11 cellular contexts compared by ENCODE assay signal in genomic region chr3:188830955-188831354, GRCh38.
DNase-seq lines count a peak whose midpoint lies in the region; ATAC-seq, FAIRE-seq and TF ChIP-seq lines count a peak whose summit lies in the region.
"Had no signal": no experiment of that assay in that cellular context is flagged by ENCODE, and none has a peak within 500 bp of the region (broad histone marks: within the 10 kb centered on the region; RNA-seq: fewer than 3 reads in every experiment).

No MANE protein-coding gene starts in this region.

- H3K9me3 ChIP-seq in astrocyte (ENCODE audit: insufficient read depth, low read depth, low read length), result no peaks in the 10 kb centered on the region

- H3K79me2 ChIP-seq in astrocyte (ENCODE audit: insufficient read depth, low read length), result peaks cover 5% of the 10 kb centered on the region

- POLR2A ChIA-PET in activated CD8-positive, alpha-beta T cell treated with anti-CD3 and anti-CD28 coated beads for 36 hours (lab: Charles Lee), result no interaction called here
- POLR2A ChIA-PET in activated CD8-positive, alpha-beta T cell treated with anti-CD3 and anti-CD28 coated beads, Interleukin-2, amount 10 ng/mL, durations not matched to agents 7 days and 5 days (lab: Charles Lee), result no interaction called here

- TF ChIP-seq CTCF in activated CD8-positive, alpha-beta T cell treated with anti-CD3 and anti-CD28 coated beads for 36 hours (IDR thresholded peaks at IDR 0.05), result no peak
- TF ChIP-seq CTCF in astrocyte (IDR thresholded peaks at IDR 0.05; ENCODE audit: insufficient read depth, low read depth, low read length), result peak; percentile 30
- peak; percentile 35 for TF ChIP-seq CTCF in neural crest cell (conservative IDR thresholded peaks at IDR 0.05)

- CTCF ChIA-PET in activated CD8-positive, alpha-beta T cell treated with anti-CD3 and anti-CD28 coated beads for 36 hours (lab: Charles Lee), result interaction anchor here (0.8 to 3.3 kb wide), 3 partner anchors 9 to 124 kb away, joined by 3 to 40 read pairs (median 3); no protein-coding TSS in a partner anchor
- CTCF ChIA-PET in activated CD8-positive, alpha-beta T cell treated with anti-CD3 and anti-CD28 coated beads, Interleukin-2, amount 10 ng/mL, durations not matched to agents 7 days and 5 days (lab: Charles Lee), result interaction anchor here (0.7 to 5.8 kb wide), 6 partner anchors 9 to 1092 kb away, joined by 3 to 46 read pairs (median 4); no protein-coding TSS in a partner anchor
- CTCF ChIA-PET in activated CD8-positive, alpha-beta memory T cell treated with anti-CD3 and anti-CD28 coated beads, Interleukin-2, amount 10 ng/mL, durations not matched to agents 7 days and 5 days (lab: Charles Lee), result interaction anchor here (1.0 to 1.3 kb wide), 3 partner anchors 11 to 123 kb away, joined by 3 read pairs; no protein-coding TSS in a partner anchor

- no peak overlapping the region for H3K4me3 ChIP-seq in astrocyte (ENCODE audit: insufficient read depth, low read depth, low read length)

- H3K36me3 Mint-ChIP-seq in activated CD8-positive, alpha-beta T cell treated with anti-CD3 and anti-CD28 coated beads for 36 hours (ENCODE audit: low read depth), result no peaks in the 10 kb centered on the region
- H3K36me3 Mint-ChIP-seq in activated CD8-positive, alpha-beta T cell treated with anti-CD3 and anti-CD28 coated beads, Interleukin-2, amount 10 ng/mL, durations not matched to agents 7 days and 5 days (ENCODE audit: low read depth), result no peaks in the 10 kb centered on the region
- H3K36me3 Mint-ChIP-seq in astrocyte (ENCODE audit: low read depth, unreplicated experiment), result peaks cover 4% of the 10 kb centered on the region
- H3K36me3 Mint-ChIP-seq in neural crest cell (ENCODE audit: low read depth), result no peaks in the 10 kb centered on the region
- H3K36me3 Mint-ChIP-seq in activated CD8-positive, alpha-beta memory T cell treated with anti-CD3 and anti-CD28 coated beads, Interleukin-2, amount 10 ng/mL, durations not matched to agents 7 days and 5 days, result no peaks in the 10 kb centered on the region
- H3K36me3 Mint-ChIP-seq: CD4-positive, CD25-positive, alpha-beta regulatory T cell had no signal

- H3K27ac Mint-ChIP-seq in activated CD8-positive, alpha-beta T cell treated with anti-CD3 and anti-CD28 coated beads for 36 hours, result no peak overlapping the region
- no peak overlapping the region for H3K27ac Mint-ChIP-seq in activated CD8-positive, alpha-beta T cell treated with anti-CD3 and anti-CD28 coated beads, Interleukin-2, amount 10 ng/mL, durations not matched to agents 7 days and 5 days
- H3K27ac Mint-ChIP-seq in astrocyte (ENCODE audit: unreplicated experiment) (no peak overlapping the region), neural crest cell (ENCODE audit: unreplicated experiment) (no peak overlapping the region)
- H3K27ac Mint-ChIP-seq in activated CD8-positive, alpha-beta memory T cell treated with anti-CD3 and anti-CD28 coated beads, Interleukin-2, amount 10 ng/mL, durations not matched to agents 7 days and 5 days, result no peak overlapping the region
- H3K27ac Mint-ChIP-seq: activated T-helper 17 cell treated with anti-CD3 and anti-CD28 coated beads, Interleukin-2, amount 50 U/mL, for 72 hours; CD4-positive, CD25-positive, alpha-beta regulatory T cell had no signal

- peaks cover 45% of the 10 kb centered on the region for H4K20me1 ChIP-seq in astrocyte (ENCODE audit: insufficient read depth, low read length)

- no peak for FAIRE-seq in astrocyte (lab: Jason Lieb, UNC)

- H3K36me3 ChIP-seq in astrocyte (ENCODE audit: insufficient read depth, low read length), result no peaks in the 10 kb centered on the region

- no peak for ATAC-seq in activated CD8-positive, alpha-beta T cell treated with anti-CD3 and anti-CD28 coated beads for 36 hours
- no peak for ATAC-seq in activated CD8-positive, alpha-beta T cell treated with anti-CD3 and anti-CD28 coated beads, Interleukin-2, amount 10 ng/mL, durations not matched to agents 7 days and 5 days
- no peak for ATAC-seq in activated CD8-positive, alpha-beta memory T cell treated with anti-CD3 and anti-CD28 coated beads, Interleukin-2, amount 10 ng/mL, durations not matched to agents 7 days and 5 days
- ATAC-seq: activated T-helper 17 cell treated with anti-CD3 and anti-CD28 coated beads, Interleukin-2, amount 50 U/mL, for 72 hours had no signal

- peaks cover 13% of the 10 kb centered on the region for H3K4me1 Mint-ChIP-seq in activated CD8-positive, alpha-beta T cell treated with anti-CD3 and anti-CD28 coated beads for 36 hours (ENCODE audit: low read depth)
- peaks cover 12% of the 10 kb centered on the region for H3K4me1 Mint-ChIP-seq in activated CD8-positive, alpha-beta T cell treated with anti-CD3 and anti-CD28 coated beads, Interleukin-2, amount 10 ng/mL, durations not matched to agents 7 days and 5 days (ENCODE audit: low read depth)
- H3K4me1 Mint-ChIP-seq in astrocyte (ENCODE audit: low read depth, unreplicated experiment), result peaks cover 10% of the 10 kb centered on the region
- peaks cover 16% of the 10 kb centered on the region for H3K4me1 Mint-ChIP-seq in neural crest cell
- peaks cover 7% of the 10 kb centered on the region for H3K4me1 Mint-ChIP-seq in activated CD8-positive, alpha-beta memory T cell treated with anti-CD3 and anti-CD28 coated beads, Interleukin-2, amount 10 ng/mL, durations not matched to agents 7 days and 5 days

- no peaks in the 10 kb centered on the region for H3K4me1 ChIP-seq in astrocyte (ENCODE audit: insufficient read depth, low read length)

- intact Hi-C loops in activated CD8-positive, alpha-beta T cell treated with anti-CD3 and anti-CD28 coated beads for 36 hours (cut with micrococcal nuclease), result loop anchor here (5.0 kb wide), 1 partner anchor 121 kb away; no protein-coding TSS in a partner anchor

- no peaks in the 10 kb centered on the region for H3K9me3 Mint-ChIP-seq in activated CD8-positive, alpha-beta T cell treated with anti-CD3 and anti-CD28 coated beads for 36 hours
- H3K9me3 Mint-ChIP-seq in activated CD8-positive, alpha-beta T cell treated with anti-CD3 and anti-CD28 coated beads, Interleukin-2, amount 10 ng/mL, durations not matched to agents 7 days and 5 days (ENCODE audit: insufficient read depth), result no peaks in the 10 kb centered on the region
- H3K9me3 Mint-ChIP-seq in astrocyte (ENCODE audit: unreplicated experiment), result no peaks in the 10 kb centered on the region
- H3K9me3 Mint-ChIP-seq in neural crest cell, result peaks cover 2% of the 10 kb centered on the region
- H3K9me3 Mint-ChIP-seq in activated CD8-positive, alpha-beta memory T cell treated with anti-CD3 and anti-CD28 coated beads, Interleukin-2, amount 10 ng/mL, durations not matched to agents 7 days and 5 days (ENCODE audit: low read depth), result no peaks in the 10 kb centered on the region
- H3K9me3 Mint-ChIP-seq: activated T-helper 17 cell treated with anti-CD3 and anti-CD28 coated beads, Interleukin-2, amount 50 U/mL, for 72 hours; CD4-positive, CD25-positive, alpha-beta regulatory T cell had no signal

- no peaks in the 10 kb centered on the region for H3K27me3 Mint-ChIP-seq in activated CD8-positive, alpha-beta T cell treated with anti-CD3 and anti-CD28 coated beads for 36 hours
- H3K27me3 Mint-ChIP-seq in activated CD8-positive, alpha-beta T cell treated with anti-CD3 and anti-CD28 coated beads, Interleukin-2, amount 10 ng/mL, durations not matched to agents 7 days and 5 days (ENCODE audit: low read depth), result no peaks in the 10 kb centered on the region
- H3K27me3 Mint-ChIP-seq in astrocyte (ENCODE audit: low read depth, unreplicated experiment), result no peaks in the 10 kb centered on the region
- H3K27me3 Mint-ChIP-seq in neural crest cell (ENCODE audit: low read depth), result no peaks in the 10 kb centered on the region
- no peaks in the 10 kb centered on the region for H3K27me3 Mint-ChIP-seq in activated CD8-positive, alpha-beta memory T cell treated with anti-CD3 and anti-CD28 coated beads, Interleukin-2, amount 10 ng/mL, durations not matched to agents 7 days and 5 days
- H3K27me3 Mint-ChIP-seq: activated T-helper 17 cell treated with anti-CD3 and anti-CD28 coated beads, Interleukin-2, amount 50 U/mL, for 72 hours; CD4-positive, CD25-positive, alpha-beta regulatory T cell had no signal

- H3K4me2 ChIP-seq in astrocyte (ENCODE audit: low read length), result no peak overlapping the region

- peak; percentile 15 for DNase-seq in activated CD8-positive, alpha-beta T cell treated with anti-CD3 and anti-CD28 coated beads for 36 hours
- no peak for DNase-seq in activated CD8-positive, alpha-beta T cell treated with anti-CD3 and anti-CD28 coated beads, Interleukin-2, amount 10 ng/mL, durations not matched to agents 7 days and 5 days
- DNase-seq in M059J (ENCODE audit: low read depth), result peak; percentile 29
- no peak for DNase-seq in astrocyte (ENCODE audit: low read depth)
- no peak for DNase-seq in neural crest cell (ENCODE audit: low read depth, low spot score)
- no peak for DNase-seq in DMS153 treated with DMSO at 0.1 percent for 48 hours (lab: John Stamatoyannopoulos, UW; ENCODE audit: unreplicated experiment)
- no peak for DNase-seq in NCI-H2081 (lab: John Stamatoyannopoulos, UW)
- no peak for DNase-seq in activated CD8-positive, alpha-beta memory T cell treated with anti-CD3 and anti-CD28 coated beads, Interleukin-2, amount 10 ng/mL, durations not matched to agents 7 days and 5 days
- DNase-seq: stimulated activated CD4-positive, alpha-beta T cell treated with anti-CD3 and anti-CD28 coated beads, Interleukin-12 subunit alpha, Interleukin-12 subunit beta, amount 100 ng/mL, for 4 hours had no signal

- H3K4me3 Mint-ChIP-seq in activated CD8-positive, alpha-beta T cell treated with anti-CD3 and anti-CD28 coated beads for 36 hours, result no peak overlapping the region
- no peak overlapping the region for H3K4me3 Mint-ChIP-seq in activated CD8-positive, alpha-beta T cell treated with anti-CD3 and anti-CD28 coated beads, Interleukin-2, amount 10 ng/mL, durations not matched to agents 7 days and 5 days
- no peak overlapping the region for H3K4me3 Mint-ChIP-seq in astrocyte (ENCODE audit: unreplicated experiment)
- H3K4me3 Mint-ChIP-seq in neural crest cell, result no peak overlapping the region
- no peak overlapping the region for H3K4me3 Mint-ChIP-seq in activated CD8-positive, alpha-beta memory T cell treated with anti-CD3 and anti-CD28 coated beads, Interleukin-2, amount 10 ng/mL, durations not matched to agents 7 days and 5 days
- H3K4me3 Mint-ChIP-seq: activated T-helper 17 cell treated with anti-CD3 and anti-CD28 coated beads, Interleukin-2, amount 50 U/mL, for 72 hours; CD4-positive, CD25-positive, alpha-beta regulatory T cell had no signal

- H3K27me3 ChIP-seq in astrocyte (ENCODE audit: insufficient read depth, low read length), result no peaks in the 10 kb centered on the region

- H3K9ac ChIP-seq in astrocyte (ENCODE audit: low read length), result no peak overlapping the region

- H3K27ac ChIP-seq in astrocyte (ENCODE audit: low read depth, low read length), result no peak overlapping the region

- H2AFZ ChIP-seq in astrocyte (ENCODE audit: low read depth, low read length), result no peak overlapping the region

Comparison
In these comparisons a context has a peak if more than half of its experiments do, and no peak if none do; other contexts are left out.
1. DNase-seq: peak in activated CD8-positive, alpha-beta T cell treated with anti-CD3 and anti-CD28 coated beads for 36 hours (single experiment) and M059J (single experiment); none in activated CD8-positive, alpha-beta T cell treated with anti-CD3 and anti-CD28 coated beads, Interleukin-2, amount 10 ng/mL, durations not matched to agents 7 days and 5 days (single experiment), astrocyte (single experiment), neural crest cell (single experiment), DMS153 treated with DMSO at 0.1 percent for 48 hours (single experiment), NCI-H2081 (0 of 2) and activated CD8-positive, alpha-beta memory T cell treated with anti-CD3 and anti-CD28 coated beads, Interleukin-2, amount 10 ng/mL, durations not matched to agents 7 days and 5 days (single experiment).